ENCODE assay signal across 35 cellular contexts in the genomic region with DNA sequence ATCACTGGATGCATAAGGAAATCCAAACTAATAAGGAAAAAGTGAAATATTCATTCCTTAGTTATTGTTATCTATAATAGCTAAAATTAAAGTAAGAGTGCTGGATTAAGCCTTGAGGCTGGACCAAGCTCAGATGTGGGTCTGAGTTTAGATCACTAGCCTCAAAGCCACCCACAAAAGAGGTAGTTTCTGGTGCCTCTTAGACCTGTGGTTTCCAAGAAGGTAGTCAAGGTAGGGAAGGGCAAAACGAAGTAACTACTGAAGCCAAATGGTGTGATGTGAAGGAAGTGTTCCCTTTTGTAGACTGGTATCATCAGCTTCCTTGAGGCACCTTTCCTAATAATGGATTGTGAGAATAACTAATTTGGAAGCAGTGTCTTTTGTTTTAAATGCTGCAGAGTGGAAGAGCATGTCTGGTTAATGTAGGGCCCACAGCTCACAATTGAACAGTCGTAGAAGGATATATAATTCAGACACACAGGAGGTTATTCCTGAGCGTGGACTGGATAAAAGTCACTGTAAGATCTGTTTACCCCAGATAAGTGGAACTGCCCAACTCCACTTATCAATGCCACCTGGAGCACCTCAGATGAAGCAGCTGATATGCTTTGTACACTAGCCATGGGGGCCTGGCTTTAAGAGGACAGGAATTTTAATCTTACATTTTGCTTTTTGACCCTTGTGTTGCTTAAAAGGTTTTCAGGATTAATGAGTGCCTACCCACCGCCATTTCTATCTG.
"Had no signal": no experiment of that assay in that cellular context is flagged by ENCODE, and none has a peak within 500 bp of the region (broad histone marks: within the 10 kb centered on the region; RNA-seq: fewer than 3 reads in every experiment).

No MANE protein-coding gene starts in this region.

- DNase-seq: activated CD4-positive, alpha-beta memory T cell treated with anti-CD3 and anti-CD28 coated beads, Interleukin-2, amount 10 ng/mL, durations not matched to agents 7 days and 5 days; activated CD4-positive, alpha-beta T cell treated with anti-CD3 and anti-CD28 coated beads for 1 hour; activated CD4-positive, alpha-beta T cell treated with anti-CD3 and anti-CD28 coated beads for 48 hours; activated CD4-positive, CD25-positive, alpha-beta regulatory T cell; activated CD8-positive, alpha-beta memory T cell treated with anti-CD3 and anti-CD28 coated beads for 24 hours; activated CD8-positive, alpha-beta memory T cell treated with anti-CD3 and anti-CD28 coated beads, Interleukin-2, amount 10 ng/mL, durations not matched to agents 7 days and 5 days; activated CD8-positive, alpha-beta memory T cell treated with anti-CD3 and anti-CD28 coated beads, Interleukin-2, amount 50 U/mL, for 48 hours; activated effector memory CD4-positive, alpha-beta T cell treated with Interleukin-2 at 50 U/mL for 16 hours; activated naive CD4-positive, alpha-beta T cell treated with anti-CD3 and anti-CD28 coated beads, Interleukin-2, amount 10 ng/mL, durations not matched to agents 7 days and 5 days; activated naive CD8-positive, alpha-beta T cell treated with anti-CD3 and anti-CD28 coated beads, Interleukin-2, amount 50 U/mL, for 24 hours; activated T-cell treated with anti-CD3 and anti-CD28 coated beads, Interleukin-2, amount 50 U/mL, for 48 hours; anterior cingulate cortex; caudate nucleus; cerebellar nuclear complex; NCI-H1092 treated with DMSO at 0.1 percent for 48 hours; NCI-H1417; NCI-H146; NCI-H187; NCI-H2029 treated with DMSO at 0.1 percent for 48 hours; NCI-H2107; NCI-H2171; NCI-H510A; NCI-H526; NCI-H748 treated with DMSO at 0.1 percent for 48 hours; PC-3; Peyer's patch; RPMI8226; SHP77 treated with DMSO at 0.1 percent for 48 hours; T-cell; T-helper 2 cell; T-helper 9 cell; WERI-Rb-1 had no signal

- H3K9me3 ChIP-seq: Peyer's patch, SJSA1 had no signal

- FAIRE-seq: bronchial epithelial cell had no signal

- H3K4me3 ChIP-seq: Peyer's patch, SJSA1 had no signal

- H3K36me3 ChIP-seq: Peyer's patch, SJSA1, WERI-Rb-1 had no signal

- H3K27ac ChIP-seq: Peyer's patch, SJSA1, WERI-Rb-1 had no signal

- ATAC-seq: activated CD8-positive, alpha-beta memory T cell treated with anti-CD3 and anti-CD28 coated beads, Interleukin-2, amount 10 ng/mL, durations not matched to agents 7 days and 5 days; activated naive CD8-positive, alpha-beta T cell treated with anti-CD3 and anti-CD28 coated beads, Interleukin-2, amount 50 U/mL, for 24 hours; PC-3; SK-N-SH treated with all-trans-retinoic acid at 6 μM for 48 hours; T-cell had no signal

- H3K27me3 ChIP-seq: Peyer's patch, SJSA1 had no signal

- H3K4me1 ChIP-seq: Peyer's patch, SJSA1 had no signal
